ENCODE assay signal across 12 cellular contexts in the genomic region with DNA sequence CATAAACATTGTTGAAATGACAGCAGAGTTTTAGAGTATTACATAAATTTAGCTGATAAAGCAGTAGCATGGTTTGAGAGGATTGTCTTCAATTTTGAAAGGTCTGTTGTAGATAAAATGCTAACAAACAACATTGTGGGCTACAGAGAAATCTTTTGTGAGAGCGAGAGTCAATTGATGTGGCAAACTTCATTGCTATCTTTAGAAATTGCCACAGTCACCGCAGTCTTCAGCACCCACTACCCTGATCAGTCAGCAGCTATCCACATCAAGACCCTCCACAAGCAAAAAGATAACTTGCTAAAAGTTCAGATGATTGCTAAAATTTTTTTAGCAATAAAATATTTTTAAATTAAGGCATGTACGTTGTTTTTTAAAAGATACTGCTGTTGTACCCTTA. TPM values are rescaled to one million over a fixed set of nuclear protein-coding genes. Genes with fewer than 3 reads are reported as not detected.
A peak's percentile ranks its signal among the peaks of the same experiment; 100 is the strongest.
DNase-seq lines count a peak whose midpoint lies in the region; ATAC-seq, FAIRE-seq and TF ChIP-seq lines count a peak whose summit lies in the region.
"Had no signal": no experiment of that assay in that cellular context is flagged by ENCODE, and none has a peak within 500 bp of the region (broad histone marks: within the 10 kb centered on the region; RNA-seq: fewer than 3 reads in every experiment).

No MANE protein-coding gene starts in this region.

- H3K4me1 Mint-ChIP-seq in activated naive CD4-positive, alpha-beta T cell treated with anti-CD3 and anti-CD28 coated beads, Interleukin-2, amount 50 U/mL, for 24 hours, result peaks cover 56% of the 10 kb centered on the region
- H3K4me1 Mint-ChIP-seq in stimulated activated naive CD8-positive, alpha-beta T cell treated with anti-CD3 and anti-CD28 coated beads, Interleukin-15, amount 100 ng/mL, for 72 hours, result peaks cover 30% of the 10 kb centered on the region

- no peak overlapping the region for H3K4me3 ChIP-seq in GM12878

- no peak for TF ChIP-seq POLR2A in GM12878 (IDR thresholded peaks at IDR 0.05; ENCODE audit: low read depth, low read length)

- CTCF ChIA-PET in GM12878 (lab: Yijun Ruan, JAX), result interaction anchor here (1.3 to 1.7 kb wide), 2 partner anchors 9 to 11 kb away, joined by 4 to 8 read pairs; no protein-coding TSS in a partner anchor

- RAD21 ChIA-PET in GM12878 (lab: Charles Lee; ENCODE audit: unreplicated experiment), result interaction anchor here (1.0 to 2.6 kb wide), 4 partner anchors 10 to 81 kb away, joined by 3 to 13 read pairs (median 4); no protein-coding TSS in a partner anchor

- ATAC-seq in HG03066 (IDR thresholded peaks at IDR 0.05; ENCODE audit: low read depth, unreplicated experiment) (peak; percentile 68), GM12878 (peak; percentile 79), GM21528 (IDR thresholded peaks at IDR 0.05; ENCODE audit: low FRiP score, unreplicated experiment) (no peak)
- peak; percentile 86 for ATAC-seq in stimulated activated naive CD8-positive, alpha-beta T cell treated with anti-CD3 and anti-CD28 coated beads, Interleukin-15, amount 100 ng/mL, for 72 hours

- H3K27ac Mint-ChIP-seq in activated naive CD4-positive, alpha-beta T cell treated with anti-CD3 and anti-CD28 coated beads, Interleukin-2, amount 50 U/mL, for 24 hours, result peak overlapping the region; percentile 61
- H3K27ac Mint-ChIP-seq in stimulated activated naive CD8-positive, alpha-beta T cell treated with anti-CD3 and anti-CD28 coated beads, Interleukin-15, amount 100 ng/mL, for 72 hours, result peak overlapping the region in 1 of 2 donors; percentile 48

- H3K27ac ChIP-seq in GM12878 (ENCODE audit: control insufficient read depth, insufficient read depth), result peak overlapping the region; percentile 59

- WGBS in GM12878 (ENCODE audit: insufficient coverage, insufficient replicate concordance, low lambda C conversion rate, missing lambda C conversion rate), result 65% methylated on average over 3 of the region's 3 CpGs

- H3K4me2 ChIP-seq in GM12878 (ENCODE audit: control insufficient read depth, insufficient read depth), result peak overlapping the region; percentile 26; the same call in 1 of the 2 replicates

- H3K27me3 Mint-ChIP-seq in activated naive CD4-positive, alpha-beta T cell treated with anti-CD3 and anti-CD28 coated beads, Interleukin-2, amount 50 U/mL, for 24 hours, result no peaks in the 10 kb centered on the region
- H3K27me3 Mint-ChIP-seq in stimulated activated naive CD8-positive, alpha-beta T cell treated with anti-CD3 and anti-CD28 coated beads, Interleukin-15, amount 100 ng/mL, for 72 hours, result no peaks in the 10 kb centered on the region

- SMC1A ChIA-PET in GM12878 (lab: Charles Lee; ENCODE audit: uncharacterized antibody, unreplicated experiment), result interaction anchor here (1.2 to 7.9 kb wide), 5 partner anchors 11 to 158 kb away, joined by 3 to 61 read pairs (median 5); a partner anchor contains a TSS

- no peaks in the 10 kb centered on the region for H3K27me3 ChIP-seq in GM12878 (replicated peaks in 1 of 2; ENCODE audit: control insufficient read depth in 2 of 2, insufficient read depth in 2 of 2, low read length in 1 of 2)

- no peak for FAIRE-seq in GM12878 (lab: Jason Lieb, UNC)

- POLR2A ChIA-PET in GM12878 (lab: Charles Lee), result interaction anchor here (1.6 kb wide), 1 partner anchor 18 kb away, joined by 8 read pairs; a partner anchor contains a TSS

- H3K4me1 ChIP-seq in GM12878 (ENCODE audit: control insufficient read depth, insufficient read depth, low read length), result peaks cover 14% of the 10 kb centered on the region

- no peak overlapping the region for H2AFZ ChIP-seq in GM12878 (ENCODE audit: control insufficient read depth, low read depth, low read length)

- intact Hi-C loops in GM12878 (cut with micrococcal nuclease; ENCODE audit: unreplicated experiment), result loop anchor here (5.0 kb wide), 1 partner anchor 157 kb away; no protein-coding TSS in a partner anchor

- no peak for TF ChIP-seq CTCF in GM12878 (IDR thresholded peaks at IDR 0.05 in 2 of 3, conservative IDR thresholded peaks at IDR 0.05 in 1 of 3; ENCODE audit: control insufficient read depth in 2 of 3, extremely low read depth in 1 of 3, insufficient read depth in 1 of 3, low read depth in 3 of 3, low read length in 3 of 3)

- H3K79me2 ChIP-seq in GM12878 (ENCODE audit: control insufficient read depth, insufficient read depth, low read length), result peaks cover 11% of the 10 kb centered on the region

- in situ Hi-C loops in GM12878 (cut with MboI), result no loop called here

- no peaks in the 10 kb centered on the region for H4K20me1 ChIP-seq in GM12878 (ENCODE audit: control insufficient read depth, insufficient read depth)

- no peaks in the 10 kb centered on the region for H3K9me3 Mint-ChIP-seq in activated naive CD4-positive, alpha-beta T cell treated with anti-CD3 and anti-CD28 coated beads, Interleukin-2, amount 50 U/mL, for 24 hours
- H3K9me3 Mint-ChIP-seq in stimulated activated naive CD8-positive, alpha-beta T cell treated with anti-CD3 and anti-CD28 coated beads, Interleukin-15, amount 100 ng/mL, for 72 hours, result peaks cover 0 to 8% of the 10 kb centered on the region in 2 donors

- peak overlapping the region; percentile 60 for H3K4me3 Mint-ChIP-seq in activated naive CD4-positive, alpha-beta T cell treated with anti-CD3 and anti-CD28 coated beads, Interleukin-2, amount 50 U/mL, for 24 hours
- peak overlapping the region; percentile 9 to 28 for H3K4me3 Mint-ChIP-seq in stimulated activated naive CD8-positive, alpha-beta T cell treated with anti-CD3 and anti-CD28 coated beads, Interleukin-15, amount 100 ng/mL, for 72 hours

- peaks cover 2 to 6% of the 10 kb centered on the region in 2 experiments for H3K36me3 ChIP-seq in GM12878 (ENCODE audit: control insufficient read depth in 2 of 2, insufficient read depth in 2 of 2, low read length in 1 of 2)

- H3K9ac ChIP-seq in GM12878 (ENCODE audit: control insufficient read depth, insufficient read depth, low read length), result no peak overlapping the region

- H3K36me3 Mint-ChIP-seq in activated naive CD4-positive, alpha-beta T cell treated with anti-CD3 and anti-CD28 coated beads, Interleukin-2, amount 50 U/mL, for 24 hours, result peaks cover 27% of the 10 kb centered on the region

- BruUV-seq in GM12878 (replicated peaks; lab: Mats Ljungman, UMichigan), result TSS peak; percentile 4

- no peak for DNase-seq in activated naive CD4-positive, alpha-beta T cell treated with anti-CD3 and anti-CD28 coated beads, Interleukin-2, amount 50 U/mL, for 16 hours
- DNase-seq in GM12878 (ENCODE audit: low read depth, low spot score) (no peak), dedifferentiated amniotic fluid mesenchymal stem cell (ENCODE audit: extremely low spot score) (no peak), DMS53 (lab: John Stamatoyannopoulos, UW) (no peak)
- peak; percentile 20 to 28 for DNase-seq in stimulated activated naive CD8-positive, alpha-beta T cell treated with anti-CD3 and anti-CD28 coated beads, Interleukin-15, amount 100 ng/mL, for 72 hours
- DNase-seq: activated CD4-positive, alpha-beta T cell treated with anti-CD3 and anti-CD28 coated beads, Interleukin-2, amount 50 U/mL, for 4 hours; aorta; DND-41; NCI-H345 had no signal

- 0 out of 4 replicates have a peak, but pooled peaks of 1 of the 2 experiments have one; percentile 32 for TF ChIP-seq EP300 in GM12878 (IDR thresholded peaks at IDR 0.05; ENCODE audit: borderline replicate concordance in 1 of 2, control insufficient read depth in 1 of 2, low read depth in 2 of 2, low read length in 2 of 2)

- TF ChIP-seq RAD21 in GM12878 (IDR thresholded peaks at IDR 0.05; ENCODE audit: insufficient read depth, low read depth, low read length), result no peak

- H3K9me3 ChIP-seq in GM12878 (replicated peaks; ENCODE audit: control insufficient read depth, insufficient read depth, low read length), result peaks cover 4% of the 10 kb centered on the region

TF ChIP-seq in GM12878, 131 proteins besides CTCF, POLR2A, EP300 and RAD21 (continues in another document):
- TF ChIP-seq BCL11A (IDR thresholded peaks at IDR 0.05; ENCODE audit: low read depth, low read length) (peak; percentile 68; the same call in 1 of the 2 replicates), KAT2A (conservative IDR thresholded peaks at IDR 0.05; ENCODE audit: control insufficient read depth, low read depth, low read length) (no peak)
- TF ChIP-seq, protein P1, sequence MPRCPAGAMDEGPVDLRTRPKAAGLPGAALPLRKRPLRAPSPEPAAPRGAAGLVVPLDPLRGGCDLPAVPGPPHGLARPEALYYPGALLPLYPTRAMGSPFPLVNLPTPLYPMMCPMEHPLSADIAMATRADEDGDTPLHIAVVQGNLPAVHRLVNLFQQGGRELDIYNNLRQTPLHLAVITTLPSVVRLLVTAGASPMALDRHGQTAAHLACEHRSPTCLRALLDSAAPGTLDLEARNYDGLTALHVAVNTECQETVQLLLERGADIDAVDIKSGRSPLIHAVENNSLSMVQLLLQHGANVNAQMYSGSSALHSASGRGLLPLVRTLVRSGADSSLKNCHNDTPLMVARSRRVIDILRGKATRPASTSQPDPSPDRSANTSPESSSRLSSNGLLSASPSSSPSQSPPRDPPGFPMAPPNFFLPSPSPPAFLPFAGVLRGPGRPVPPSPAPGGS (IDR thresholded peaks at IDR 0.05; ENCODE audit: borderline replicate concordance, insufficient read depth, low read depth, low read length, poor library complexity, severe bottlenecking), result no peak

RNA-seq across cellular contexts. Expression of a gene that starts 17.5 kb away (rescaled TPM):
- total RNA-seq in GM12878 (2013; cell fraction: nucleolus; rRNA removed), result 46.3 and 46.4 TPM in 2 replicates
- total RNA-seq in GM12878 (2014; rRNA removed) (55.5 and 71.2 TPM in 2 replicates), GM12878 (2014; rRNA removed; fragmentation: Illumina TruSeq; extraction: Trizol) (75.0 and 76.5 TPM in 2 replicates), GM12878 (2021) (60.2 and 61.1 TPM in 2 replicates)
- 20.9 TPM for polyA plus RNA-seq in GM12878 (2011; ENCODE audit: low read depth)
- polyA plus RNA-seq in GM12878 (2011; rRNA removed) (54.9 and 79.6 TPM in 2 replicates), GM12878 (2014; fragmentation: Illumina TruSeq; extraction: Trizol) (78.0 and 91.0 TPM in 2 replicates), GM12878 (2014; fragmentation: Nextera tagmentation; extraction: Ambion mirVana) (10 to 100 TPM; 26.5 to 32.1 TPM), GM12878 (2014; rRNA removed) (42.5 and 46.5 TPM in 2 replicates), GM12878 (2016; fragmentation: Nextera tagmentation; extraction: Ambion mirVana) (10 to 100 TPM; 59.1 to 63.8 TPM)
- 24.7 and 28.2 TPM in 2 replicates for polyA plus RNA-seq in GM12878 (2011; cell fraction: cytosol; rRNA removed)
- 32.3 and 35.6 TPM in 2 replicates for polyA plus RNA-seq in GM12878 (2011; cell fraction: nucleus; rRNA removed)
- 28.5 and 30.5 TPM in 2 replicates for polyA plus RNA-seq in GM12878 (2012)
- 28.8 and 33.4 TPM in 2 replicates for polyA minus RNA-seq in GM12878 (2011; rRNA and poly(A)+ RNA removed)
- polyA minus RNA-seq in GM12878 (2011; cell fraction: cytosol; rRNA and poly(A)+ RNA removed), result 16.2 and 21.3 TPM in 2 replicates
- 20.3 and 28.8 TPM in 2 replicates for polyA minus RNA-seq in GM12878 (2011; cell fraction: nucleus; rRNA and poly(A)+ RNA removed)

Comparison
In these comparisons a context has a peak if more than half of its experiments do, and no peak if none do; other contexts are left out.
1. DNase-seq: peak in stimulated activated naive CD8-positive, alpha-beta T cell treated with anti-CD3 and anti-CD28 coated beads, Interleukin-15, amount 100 ng/mL, for 72 hours (2 of 2); none in activated naive CD4-positive, alpha-beta T cell treated with anti-CD3 and anti-CD28 coated beads, Interleukin-2, amount 50 U/mL, for 16 hours (single experiment), GM12878 (single experiment), dedifferentiated amniotic fluid mesenchymal stem cell (single experiment) and DMS53 (single experiment).